1 cellular context compared by ENCODE assay signal in genomic region chr13:20718958-20719566, GRCh38.
TF ChIP-seq lines count a peak whose summit lies in the region.

No MANE protein-coding gene starts in this region.

TF ChIP-seq in H1, 55 proteins besides CTCF, POLR2A, EP300 and RAD21:
- TF ChIP-seq SP4 (IDR thresholded peaks at IDR 0.05; ENCODE audit: low read length) (no peak), ATF3 (IDR thresholded peaks at IDR 0.05; ENCODE audit: insufficient read depth, low read depth, low read length) (no peak), CBX5 (IDR thresholded peaks at IDR 0.05; ENCODE audit: low read depth, low read length) (no peak), MAX (IDR thresholded peaks at IDR 0.05) (no peak), CBX8 (IDR thresholded peaks at IDR 0.05; ENCODE audit: borderline replicate concordance, low read depth, low read length) (no peak), SIRT6 (IDR thresholded peaks at IDR 0.05; ENCODE audit: low read length) (no peak), KDM1A (IDR thresholded peaks at IDR 0.05; ENCODE audit: borderline replicate concordance, low read length) (no peak), NRF1 (IDR thresholded peaks at IDR 0.05; ENCODE audit: low read depth, low read length) (no peak), KDM5A (IDR thresholded peaks at IDR 0.05; ENCODE audit: low read length) (no peak), TAF1 (IDR thresholded peaks at IDR 0.05; ENCODE audit: low read depth, low read length) (no peak)
